In genomic region chr16:1067629-1068028, GRCh38 we compare ENCODE assay signal across 29 cellular contexts. TPM values are rescaled to one million over a fixed set of nuclear protein-coding genes. Genes with fewer than 3 reads are reported as not detected.
A peak's percentile ranks its signal among the peaks of the same experiment; 100 is the strongest.
DNase-seq lines count a peak whose midpoint lies in the region; TF ChIP-seq lines count a peak whose summit lies in the region.
"Had no signal": no experiment of that assay in that cellular context is flagged by ENCODE, and none has a peak within 500 bp of the region (broad histone marks: within the 10 kb centered on the region; RNA-seq: fewer than 3 reads in every experiment).

No MANE protein-coding gene starts in this region.

- intact Hi-C loops in activated CD4-positive, alpha-beta T cell treated with anti-CD3 and anti-CD28 coated beads, Interleukin-2, amount 10 ng/mL, durations not matched to agents 24 days and 14 days (cut with micrococcal nuclease), result no loop called here
- intact Hi-C loops in activated T-helper 1 cell treated with anti-CD3 and anti-CD28 coated beads, Interleukin-12 subunit alpha, Interleukin-12 subunit beta, Interleukin-2, Interleukin-4 antibody, amounts not matched to agents 30 ng/mL and 10 ng/mL and 1 ng/mL, durations not matched to agents 14 hours and 24 hours and 36 hours (cut with micrococcal nuclease), result no loop called here
- intact Hi-C loops in stomach (cut with DNase I; ENCODE audit: low total_unique reads), result no loop called here

- peaks cover 7% of the 10 kb centered on the region for H3K27me3 Mint-ChIP-seq in activated CD4-positive, alpha-beta T cell treated with anti-CD3 and anti-CD28 coated beads, Interleukin-2, amount 10 ng/mL, durations not matched to agents 24 days and 14 days
- H3K27me3 Mint-ChIP-seq in CD8-positive, alpha-beta memory T cell, result peaks cover 15 to 31% of the 10 kb centered on the region in 2 donors
- H3K27me3 Mint-ChIP-seq in activated T-helper 1 cell treated with anti-CD3 and anti-CD28 coated beads, Interleukin-12 subunit alpha, Interleukin-12 subunit beta, Interleukin-2, Interleukin-4 antibody, amounts not matched to agents 30 ng/mL and 10 ng/mL and 1 ng/mL, durations not matched to agents 14 hours and 24 hours and 36 hours (ENCODE audit: insufficient read depth), result peaks cover 14% of the 10 kb centered on the region
- H3K27me3 Mint-ChIP-seq in immature natural killer cell (ENCODE audit: low read depth in 3 of 3), result peaks cover 3 to 8% (median 5%) of the 10 kb centered on the region in 3 donors

- POLR2A ChIA-PET in CD8-positive, alpha-beta memory T cell (lab: Charles Lee), result no interaction called here

- CTCF ChIA-PET in CD8-positive, alpha-beta memory T cell (lab: Charles Lee), result no interaction called here

- H3K4me1 Mint-ChIP-seq in activated CD4-positive, alpha-beta T cell treated with anti-CD3 and anti-CD28 coated beads, Interleukin-2, amount 10 ng/mL, durations not matched to agents 24 days and 14 days, result no peaks in the 10 kb centered on the region
- no peaks in the 10 kb centered on the region for H3K4me1 Mint-ChIP-seq in CD8-positive, alpha-beta memory T cell
- H3K4me1 Mint-ChIP-seq in activated T-helper 1 cell treated with anti-CD3 and anti-CD28 coated beads, Interleukin-12 subunit alpha, Interleukin-12 subunit beta, Interleukin-2, Interleukin-4 antibody, amounts not matched to agents 30 ng/mL and 10 ng/mL and 1 ng/mL, durations not matched to agents 14 hours and 24 hours and 36 hours (ENCODE audit: low read depth), result no peaks in the 10 kb centered on the region
- no peaks in the 10 kb centered on the region for H3K4me1 Mint-ChIP-seq in immature natural killer cell
- H3K4me1 Mint-ChIP-seq: CD4-positive, CD25-positive, alpha-beta regulatory T cell had no signal

- peaks cover 4% of the 10 kb centered on the region for H3K27me3 ChIP-seq in CD8-positive, alpha-beta memory T cell (ENCODE audit: insufficient read depth, low read length, poor library complexity, severe bottlenecking)
- peaks cover 28 to 100% (median 93%) of the 10 kb centered on the region in 3 donors for H3K27me3 ChIP-seq in stomach

- no peaks in the 10 kb centered on the region for H3K4me1 ChIP-seq in CD8-positive, alpha-beta memory T cell (ENCODE audit: insufficient read depth, low read length)
- peaks cover 0 to 24% (median 2%) of the 10 kb centered on the region in 4 donors for H3K4me1 ChIP-seq in stomach
- H3K4me1 ChIP-seq: Peyer's patch had no signal

- H3K36me3 Mint-ChIP-seq in activated CD4-positive, alpha-beta T cell treated with anti-CD3 and anti-CD28 coated beads, Interleukin-2, amount 10 ng/mL, durations not matched to agents 24 days and 14 days (ENCODE audit: low read depth), result no peaks in the 10 kb centered on the region
- H3K36me3 Mint-ChIP-seq in CD8-positive, alpha-beta memory T cell, result no peaks in the 10 kb centered on the region
- H3K36me3 Mint-ChIP-seq in activated T-helper 1 cell treated with anti-CD3 and anti-CD28 coated beads, Interleukin-12 subunit alpha, Interleukin-12 subunit beta, Interleukin-2, Interleukin-4 antibody, amounts not matched to agents 30 ng/mL and 10 ng/mL and 1 ng/mL, durations not matched to agents 14 hours and 24 hours and 36 hours (ENCODE audit: low read depth), result no peaks in the 10 kb centered on the region
- H3K36me3 Mint-ChIP-seq in immature natural killer cell, result no peaks in the 10 kb centered on the region
- H3K36me3 Mint-ChIP-seq: activated naive CD8-positive, alpha-beta T cell; CD4-positive, CD25-positive, alpha-beta regulatory T cell; naive thymus-derived CD4-positive, alpha-beta T cell had no signal

- H3K36me3 ChIP-seq in CD8-positive, alpha-beta memory T cell (ENCODE audit: insufficient read depth, low read length), result no peaks in the 10 kb centered on the region
- H3K36me3 ChIP-seq in stomach, result no peaks in the 10 kb centered on the region
- H3K36me3 ChIP-seq: Peyer's patch, WERI-Rb-1 had no signal

- no peaks in the 10 kb centered on the region for H3K9me3 Mint-ChIP-seq in activated CD4-positive, alpha-beta T cell treated with anti-CD3 and anti-CD28 coated beads, Interleukin-2, amount 10 ng/mL, durations not matched to agents 24 days and 14 days
- peaks cover 0 to 1% (median 0%) of the 10 kb centered on the region in 5 donors for H3K9me3 Mint-ChIP-seq in CD8-positive, alpha-beta memory T cell
- no peaks in the 10 kb centered on the region for H3K9me3 Mint-ChIP-seq in activated T-helper 1 cell treated with anti-CD3 and anti-CD28 coated beads, Interleukin-12 subunit alpha, Interleukin-12 subunit beta, Interleukin-2, Interleukin-4 antibody, amounts not matched to agents 30 ng/mL and 10 ng/mL and 1 ng/mL, durations not matched to agents 14 hours and 24 hours and 36 hours
- no peaks in the 10 kb centered on the region for H3K9me3 Mint-ChIP-seq in immature natural killer cell
- H3K9me3 Mint-ChIP-seq: CD4-positive, CD25-positive, alpha-beta regulatory T cell had no signal

- no peaks in the 10 kb centered on the region for H3K9me3 ChIP-seq in CD8-positive, alpha-beta memory T cell (ENCODE audit: low read length)
- H3K9me3 ChIP-seq in stomach, result no peaks in the 10 kb centered on the region
- H3K9me3 ChIP-seq: Peyer's patch had no signal

- no peak for TF ChIP-seq CTCF in stomach (IDR thresholded peaks at IDR 0.05)

- 53 to 69% (median 62%) methylated on average over 13 to 15 of the region's 15 CpGs for WGBS in stomach, 5 donors

- H3K27ac Mint-ChIP-seq in activated CD4-positive, alpha-beta T cell treated with anti-CD3 and anti-CD28 coated beads, Interleukin-2, amount 10 ng/mL, durations not matched to agents 24 days and 14 days, result peak overlapping the region; percentile 61
- peak overlapping the region in 3 of 8 donors; percentile 58 to 97 (median 76) for H3K27ac Mint-ChIP-seq in CD8-positive, alpha-beta memory T cell
- peak overlapping the region; percentile 82 for H3K27ac Mint-ChIP-seq in activated T-helper 1 cell treated with anti-CD3 and anti-CD28 coated beads, Interleukin-12 subunit alpha, Interleukin-12 subunit beta, Interleukin-2, Interleukin-4 antibody, amounts not matched to agents 30 ng/mL and 10 ng/mL and 1 ng/mL, durations not matched to agents 14 hours and 24 hours and 36 hours
- peak overlapping the region in 4 of 6 donors; percentile 51 to 80 (median 58) for H3K27ac Mint-ChIP-seq in immature natural killer cell
- H3K27ac Mint-ChIP-seq: activated naive CD8-positive, alpha-beta T cell had no signal

- TF ChIP-seq EP300 in stomach (IDR thresholded peaks at IDR 0.05), result no peak

- DNase-seq in activated CD4-positive, alpha-beta T cell treated with anti-CD3 and anti-CD28 coated beads, Interleukin-2, amount 10 ng/mL, durations not matched to agents 24 days and 14 days, result no peak
- DNase-seq in activated CD4-positive, alpha-beta T cell treated with anti-CD3 and anti-CD28 coated beads, Interleukin-2, amount 50 U/mL, for 4 hours, result no peak
- DNase-seq in CD8-positive, alpha-beta memory T cell, result no peak
- DNase-seq in activated T-helper 1 cell treated with anti-CD3 and anti-CD28 coated beads, Interleukin-12 subunit alpha, Interleukin-12 subunit beta, Interleukin-2, Interleukin-4 antibody, amounts not matched to agents 30 ng/mL and 10 ng/mL and 1 ng/mL, durations not matched to agents 14 hours and 24 hours and 36 hours (ENCODE audit: low spot score), result no peak
- no peak for DNase-seq in immature natural killer cell
- no peak for DNase-seq in stomach
- DNase-seq in OCI-M2 (lab: John Stamatoyannopoulos, UW; ENCODE audit: unreplicated experiment), result no peak
- no peak for DNase-seq in KG1 (lab: John Stamatoyannopoulos, UW)
- DNase-seq: CD4-positive, CD25-positive, alpha-beta regulatory T cell; cortex of kidney; effector memory CD4-positive, alpha-beta T cell; hypothalamus; left cardiac atrium; naive thymus-derived CD4-positive, alpha-beta T cell; NCI-H774; Peyer's patch; SHP77; stimulated activated CD4-positive, alpha-beta T cell treated with anti-CD3 and anti-CD28 coated beads, Interleukin-15, amount 100 ng/mL, for 24 hours; stimulated activated naive CD4-positive, alpha-beta T cell; T-helper 9 cell; WERI-Rb-1 had no signal

- TF ChIP-seq POLR2A in stomach (IDR thresholded peaks at IDR 0.05), result no peak

- H3K4me3 Mint-ChIP-seq in activated CD4-positive, alpha-beta T cell treated with anti-CD3 and anti-CD28 coated beads, Interleukin-2, amount 10 ng/mL, durations not matched to agents 24 days and 14 days, result no peak overlapping the region
- H3K4me3 Mint-ChIP-seq in CD8-positive, alpha-beta memory T cell, result peak overlapping the region in 4 of 7 donors; percentile 27 to 74 (median 28)
- H3K4me3 Mint-ChIP-seq in activated T-helper 1 cell treated with anti-CD3 and anti-CD28 coated beads, Interleukin-12 subunit alpha, Interleukin-12 subunit beta, Interleukin-2, Interleukin-4 antibody, amounts not matched to agents 30 ng/mL and 10 ng/mL and 1 ng/mL, durations not matched to agents 14 hours and 24 hours and 36 hours, result no peak overlapping the region
- peak overlapping the region in 2 of 5 donors; percentile 30 to 54 for H3K4me3 Mint-ChIP-seq in immature natural killer cell
- H3K4me3 Mint-ChIP-seq: activated naive CD8-positive, alpha-beta T cell had no signal

- H3K27ac ChIP-seq in CD8-positive, alpha-beta memory T cell (ENCODE audit: low read depth, low read length), result no peak overlapping the region
- H3K27ac ChIP-seq in stomach, result no peak overlapping the region
- H3K27ac ChIP-seq: epithelial cell of prostate, Peyer's patch, WERI-Rb-1 had no signal

- H3K4me3 ChIP-seq in CD8-positive, alpha-beta memory T cell (ENCODE audit: low read length), result no peak overlapping the region
- H3K4me3 ChIP-seq in stomach, result no peak overlapping the region
- H3K4me3 ChIP-seq: lung, Peyer's patch had no signal

RNA-seq across cellular contexts. Expression of gene SSTR5, which starts 4.9 kb away (rescaled TPM):
- not detected in 2 replicates for total RNA-seq in activated CD4-positive, alpha-beta T cell treated with anti-CD3 and anti-CD28 coated beads, Interleukin-2, amount 10 ng/mL, durations not matched to agents 24 days and 14 days
- total RNA-seq in CD8-positive, alpha-beta memory T cell, result not detected
- polyA plus RNA-seq in CD8-positive, alpha-beta memory T cell, result not detected
- total RNA-seq in activated T-helper 1 cell treated with anti-CD3 and anti-CD28 coated beads, Interleukin-12 subunit alpha, Interleukin-12 subunit beta, Interleukin-2, Interleukin-4 antibody, amounts not matched to agents 30 ng/mL and 10 ng/mL and 1 ng/mL, durations not matched to agents 14 hours and 24 hours and 36 hours, result not detected in 2 replicates
- polyA plus RNA-seq in immature natural killer cell, result not detected
- total RNA-seq in stomach, result not detected
- under 1 TPM in 1 of 3 donors, not detected in 2; 0.13 TPM for polyA plus RNA-seq in stomach
- total RNA-seq: A172; astrocyte; CD4-positive, CD25-positive, alpha-beta regulatory T cell; naive thymus-derived CD4-positive, alpha-beta T cell; osteoblast had no signal
- polyA plus RNA-seq: CD4-positive, CD25-positive, alpha-beta regulatory T cell; lung; naive thymus-derived CD4-positive, alpha-beta T cell; thymus had no signal

RNA-seq across cellular contexts. Expression of gene C1QTNF8, which starts 28.4 kb away (rescaled TPM):
- not detected in 2 replicates for total RNA-seq in activated CD4-positive, alpha-beta T cell treated with anti-CD3 and anti-CD28 coated beads, Interleukin-2, amount 10 ng/mL, durations not matched to agents 24 days and 14 days
- total RNA-seq in CD8-positive, alpha-beta memory T cell, result not detected
- polyA plus RNA-seq in CD8-positive, alpha-beta memory T cell, result not detected
- not detected in 2 replicates for total RNA-seq in activated T-helper 1 cell treated with anti-CD3 and anti-CD28 coated beads, Interleukin-12 subunit alpha, Interleukin-12 subunit beta, Interleukin-2, Interleukin-4 antibody, amounts not matched to agents 30 ng/mL and 10 ng/mL and 1 ng/mL, durations not matched to agents 14 hours and 24 hours and 36 hours
- polyA plus RNA-seq in immature natural killer cell, result not detected
- not detected for total RNA-seq in stomach
- not detected for polyA plus RNA-seq in stomach
- total RNA-seq: astrocyte; cardiac septum; CD4-positive, CD25-positive, alpha-beta regulatory T cell; left cardiac atrium; naive thymus-derived CD4-positive, alpha-beta T cell; osteoblast; Peyer's patch had no signal
- polyA plus RNA-seq: CD4-positive, CD25-positive, alpha-beta regulatory T cell; naive thymus-derived CD4-positive, alpha-beta T cell had no signal

Comparison
In these comparisons a context has a peak if more than half of its experiments do, and no peak if none do; other contexts are left out.
1. H3K4me3 Mint-ChIP-seq: peak in CD8-positive, alpha-beta memory T cell (4 of 7); none in activated CD4-positive, alpha-beta T cell treated with anti-CD3 and anti-CD28 coated beads, Interleukin-2, amount 10 ng/mL, durations not matched to agents 24 days and 14 days (single experiment) and activated T-helper 1 cell treated with anti-CD3 and anti-CD28 coated beads, Interleukin-12 subunit alpha, Interleukin-12 subunit beta, Interleukin-2, Interleukin-4 antibody, amounts not matched to agents 30 ng/mL and 10 ng/mL and 1 ng/mL, durations not matched to agents 14 hours and 24 hours and 36 hours (single experiment).